18 cellular contexts compared by ENCODE assay signal in the genomic region with DNA sequence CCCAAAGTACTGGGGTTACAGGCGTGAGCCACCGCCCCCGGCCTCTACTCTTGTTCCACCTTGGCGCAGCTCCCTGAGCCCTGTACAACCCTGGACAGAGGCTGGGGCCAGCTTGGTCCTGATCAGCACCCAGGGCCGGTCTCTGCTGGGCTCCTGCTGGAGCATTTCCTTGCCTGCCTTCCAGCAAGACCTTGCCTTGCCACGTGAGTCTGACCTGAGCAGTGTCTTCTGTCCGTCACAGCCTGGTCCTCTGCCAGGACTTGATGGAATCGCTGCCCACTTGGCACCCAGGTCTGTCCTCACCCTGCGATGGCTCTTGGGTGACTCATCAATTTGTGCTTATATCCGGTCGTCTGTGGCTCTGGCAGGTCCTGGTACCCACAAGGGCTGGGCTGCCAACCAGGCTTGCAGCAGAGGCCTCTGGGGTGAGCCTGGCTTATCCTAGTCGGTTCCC. TPM values are rescaled to one million over a fixed set of nuclear protein-coding genes. Genes with fewer than 3 reads are reported as not detected.
DNase-seq lines count a peak whose midpoint lies in the region; ATAC-seq, FAIRE-seq and TF ChIP-seq lines count a peak whose summit lies in the region.
"Had no signal": no experiment of that assay in that cellular context is flagged by ENCODE, and none has a peak within 500 bp of the region (broad histone marks: within the 10 kb centered on the region; RNA-seq: fewer than 3 reads in every experiment).

No MANE protein-coding gene starts in this region.

- H3K27me3 ChIP-seq in SK-N-SH (ENCODE audit: insufficient read depth) (no peaks in the 10 kb centered on the region), tibial nerve (no peaks in the 10 kb centered on the region)
- H3K27me3 ChIP-seq: SJCRH30 had no signal

- no peak for DNase-seq in HTR-8/SVneo (ENCODE audit: insufficient read length, low spot score)
- DNase-seq in SK-N-SH = no peak
- peak; percentile 28 for DNase-seq in fibroblast of pulmonary artery (ENCODE audit: low read depth)
- DNase-seq in stimulated activated effector memory CD8-positive, alpha-beta T cell treated with anti-CD3 and anti-CD28 coated beads, Interleukin-12 subunit alpha, Interleukin-12 subunit beta, amount 100 ng/mL, for 72 hours (ENCODE audit: low spot score in 2 of 2) = no peak
- DNase-seq in tibial nerve (ENCODE audit: low spot score in 2 of 2) = no peak
- no peak for DNase-seq in activated CD8-positive, alpha-beta memory T cell treated with anti-CD3 and anti-CD28 coated beads, Interleukin-2, amount 10 ng/mL, durations not matched to agents 7 days and 5 days
- DNase-seq in KG1 (lab: John Stamatoyannopoulos, UW) = no peak
- DNase-seq: activated CD8-positive, alpha-beta T cell treated with anti-CD3 and anti-CD28 coated beads, Interleukin-2, amount 10 ng/mL, durations not matched to agents 7 days and 5 days; activated effector memory CD4-positive, alpha-beta T cell treated with Interleukin-2 at 50 U/mL for 16 hours; CD4-positive, alpha-beta memory T cell; effector CD8-positive, alpha-beta T cell; GF-D8; NCI-H1092; NCI-H524 treated with DMSO at 0.1 percent for 48 hours; SJCRH30 had no signal

- H2AFZ ChIP-seq in SK-N-SH (ENCODE audit: low read depth) = no peak overlapping the region

- no peak for TF ChIP-seq POLR2A in tibial nerve (IDR thresholded peaks at IDR 0.05)

- no peak for TF ChIP-seq CTCF in SK-N-SH (IDR thresholded peaks at IDR 0.05)
- TF ChIP-seq CTCF in fibroblast of pulmonary artery (IDR thresholded peaks at IDR 0.05; ENCODE audit: low read length, missing control alignments) = no peak
- no peak for TF ChIP-seq CTCF in tibial nerve (IDR thresholded peaks at IDR 0.05)

- no peaks in the 10 kb centered on the region for H3K4me1 Mint-ChIP-seq in stimulated activated effector memory CD8-positive, alpha-beta T cell treated with anti-CD3 and anti-CD28 coated beads, Interleukin-12 subunit alpha, Interleukin-12 subunit beta, amount 100 ng/mL, for 72 hours
- no peaks in the 10 kb centered on the region for H3K4me1 Mint-ChIP-seq in activated CD8-positive, alpha-beta memory T cell treated with anti-CD3 and anti-CD28 coated beads, Interleukin-2, amount 10 ng/mL, durations not matched to agents 7 days and 5 days
- H3K4me1 Mint-ChIP-seq: CD4-positive, alpha-beta memory T cell had no signal

- CTCF ChIA-PET in SK-N-SH (lab: Yijun Ruan, JAX) = interaction anchor here (0.6 kb wide), 1 partner anchor 11 kb away, joined by 3 read pairs; no protein-coding TSS in a partner anchor
- CTCF ChIA-PET in activated CD8-positive, alpha-beta memory T cell treated with anti-CD3 and anti-CD28 coated beads, Interleukin-2, amount 10 ng/mL, durations not matched to agents 7 days and 5 days (lab: Charles Lee) = no interaction called here

- H3K27ac Mint-ChIP-seq in stimulated activated effector memory CD8-positive, alpha-beta T cell treated with anti-CD3 and anti-CD28 coated beads, Interleukin-12 subunit alpha, Interleukin-12 subunit beta, amount 100 ng/mL, for 72 hours = no peak overlapping the region
- H3K27ac Mint-ChIP-seq in activated CD8-positive, alpha-beta memory T cell treated with anti-CD3 and anti-CD28 coated beads, Interleukin-2, amount 10 ng/mL, durations not matched to agents 7 days and 5 days = no peak overlapping the region
- H3K27ac Mint-ChIP-seq: activated CD8-positive, alpha-beta T cell treated with anti-CD3 and anti-CD28 coated beads, Interleukin-2, amount 10 ng/mL, durations not matched to agents 7 days and 5 days had no signal

- FAIRE-seq in HTR-8/SVneo (lab: Jason Lieb, UNC) = peak; percentile 62
- FAIRE-seq: H54 had no signal

- H3K4me1 ChIP-seq in SK-N-SH (ENCODE audit: control insufficient read depth in 1 of 2, insufficient read depth in 2 of 2, low read depth in 1 of 2, low read length in 1 of 2) (peaks cover 0 to 30% of the 10 kb centered on the region in 2 experiments; a peak in 2 of 4 replicates), tibial nerve (peaks cover 0 to 23% (median 0%) of the 10 kb centered on the region in 4 donors)

- no peak overlapping the region for H3K9ac ChIP-seq in SK-N-SH

- ATAC-seq in stimulated activated effector memory CD8-positive, alpha-beta T cell treated with anti-CD3 and anti-CD28 coated beads, Interleukin-12 subunit alpha, Interleukin-12 subunit beta, amount 100 ng/mL, for 72 hours = peak; percentile 9
- no peak for ATAC-seq in activated CD8-positive, alpha-beta memory T cell treated with anti-CD3 and anti-CD28 coated beads, Interleukin-2, amount 10 ng/mL, durations not matched to agents 7 days and 5 days
- ATAC-seq: activated CD8-positive, alpha-beta T cell treated with anti-CD3 and anti-CD28 coated beads, Interleukin-2, amount 10 ng/mL, durations not matched to agents 7 days and 5 days had no signal

- H3K27ac ChIP-seq in SK-N-SH (ENCODE audit: low read depth in 2 of 2, low read length in 1 of 2) (peak overlapping the region in 1 of 2 experiments; percentile 19; a peak in 1 of 4 replicates), tibial nerve (no peak overlapping the region)
- H3K27ac ChIP-seq: heart right ventricle, SJCRH30 had no signal

- WGBS in SK-N-SH (ENCODE audit: low lambda C conversion rate) = 26% methylated on average over 10 of the region's 12 CpGs
- WGBS in tibial nerve, 2 donors = 70 to 73% methylated on average over 12 of the region's 12 CpGs

- peaks cover 21% of the 10 kb centered on the region for H3K27me3 Mint-ChIP-seq in activated CD8-positive, alpha-beta memory T cell treated with anti-CD3 and anti-CD28 coated beads, Interleukin-2, amount 10 ng/mL, durations not matched to agents 7 days and 5 days

- TF ChIP-seq EP300 in SK-N-SH (IDR thresholded peaks at IDR 0.05; ENCODE audit: borderline replicate concordance in 1 of 2, low read depth in 1 of 2, low read length in 1 of 2) (no peak; a peak in 1 of 4 replicates), tibial nerve (IDR thresholded peaks at IDR 0.05) (no peak)

- H3K9me3 ChIP-seq in SK-N-SH (no peaks in the 10 kb centered on the region), tibial nerve (no peaks in the 10 kb centered on the region)
- H3K9me3 ChIP-seq: SJCRH30 had no signal

- H3K36me3 Mint-ChIP-seq in stimulated activated effector memory CD8-positive, alpha-beta T cell treated with anti-CD3 and anti-CD28 coated beads, Interleukin-12 subunit alpha, Interleukin-12 subunit beta, amount 100 ng/mL, for 72 hours = no peaks in the 10 kb centered on the region
- no peaks in the 10 kb centered on the region for H3K36me3 Mint-ChIP-seq in activated CD8-positive, alpha-beta memory T cell treated with anti-CD3 and anti-CD28 coated beads, Interleukin-2, amount 10 ng/mL, durations not matched to agents 7 days and 5 days
- H3K36me3 Mint-ChIP-seq: CD4-positive, alpha-beta memory T cell had no signal

- H3K4me2 ChIP-seq in SK-N-SH = no peak overlapping the region
- H3K4me2 ChIP-seq: smooth muscle cell had no signal

- H3K9me2 ChIP-seq in SK-N-SH = no peaks in the 10 kb centered on the region

- no peaks in the 10 kb centered on the region for H3F3A ChIP-seq in SK-N-SH (replicated peaks; ENCODE audit: insufficient read depth)

- H3K4me3 ChIP-seq in SK-N-SH (ENCODE audit: low read depth in 2 of 2, low read length in 1 of 2) (no peak overlapping the region), fibroblast of pulmonary artery (replicated peaks; ENCODE audit: low read depth, low read length) (no peak overlapping the region), tibial nerve (no peak overlapping the region)
- H3K4me3 ChIP-seq: heart right ventricle, SJCRH30, smooth muscle cell had no signal

- H3K36me3 ChIP-seq in SK-N-SH (replicated peaks in 1 of 2; ENCODE audit: control insufficient read depth in 1 of 2, insufficient read depth in 2 of 2, low read length in 1 of 2) (no peaks in the 10 kb centered on the region), tibial nerve (no peaks in the 10 kb centered on the region)
- H3K36me3 ChIP-seq: heart right ventricle, SJCRH30 had no signal

- H4K20me1 ChIP-seq in SK-N-SH (ENCODE audit: insufficient read depth) = no peaks in the 10 kb centered on the region

- POLR2A ChIA-PET in SK-N-SH (lab: Yijun Ruan, JAX) = no interaction called here

- no peak overlapping the region for H3K4me3 Mint-ChIP-seq in stimulated activated effector memory CD8-positive, alpha-beta T cell treated with anti-CD3 and anti-CD28 coated beads, Interleukin-12 subunit alpha, Interleukin-12 subunit beta, amount 100 ng/mL, for 72 hours
- H3K4me3 Mint-ChIP-seq in activated CD8-positive, alpha-beta memory T cell treated with anti-CD3 and anti-CD28 coated beads, Interleukin-2, amount 10 ng/mL, durations not matched to agents 7 days and 5 days = no peak overlapping the region
- H3K4me3 Mint-ChIP-seq: activated CD8-positive, alpha-beta T cell treated with anti-CD3 and anti-CD28 coated beads, Interleukin-2, amount 10 ng/mL, durations not matched to agents 7 days and 5 days had no signal

- H3K79me2 ChIP-seq in SK-N-SH (ENCODE audit: insufficient read depth) = no peaks in the 10 kb centered on the region

- H3K9me3 Mint-ChIP-seq in stimulated activated effector memory CD8-positive, alpha-beta T cell treated with anti-CD3 and anti-CD28 coated beads, Interleukin-12 subunit alpha, Interleukin-12 subunit beta, amount 100 ng/mL, for 72 hours = no peaks in the 10 kb centered on the region
- H3K9me3 Mint-ChIP-seq in activated CD8-positive, alpha-beta memory T cell treated with anti-CD3 and anti-CD28 coated beads, Interleukin-2, amount 10 ng/mL, durations not matched to agents 7 days and 5 days (ENCODE audit: low read depth) = no peaks in the 10 kb centered on the region
- H3K9me3 Mint-ChIP-seq: CD4-positive, alpha-beta memory T cell had no signal

- no peak for TF ChIP-seq RAD21 in SK-N-SH (IDR thresholded peaks at IDR 0.05; ENCODE audit: low read length)

TF ChIP-seq in SK-N-SH, 30 proteins besides CTCF, POLR2A, EP300 and RAD21 (continues in another document):
- TF ChIP-seq JUND (IDR thresholded peaks at IDR 0.05) (peak; percentile 60), TAF1 (IDR thresholded peaks at IDR 0.05; ENCODE audit: borderline replicate concordance, low read depth, low read length) (no peak)

RNA-seq across cellular contexts. Expression of gene SULF2, which starts 10.0 kb away (rescaled TPM):
- polyA plus RNA-seq in SK-N-SH (2012; rRNA removed) = 11.3 and 20.2 TPM in 2 replicates
- polyA plus RNA-seq in SK-N-SH (2012; cell fraction: cytosol; rRNA removed) = 13.5 and 13.7 TPM in 2 replicates
- 24.2 and 34.3 TPM in 2 replicates for polyA plus RNA-seq in SK-N-SH (2012; cell fraction: nucleus; rRNA removed)
- total RNA-seq in tibial nerve = 10 to 100 TPM; 40.9 to 75.3 (median 59.8) TPM
- 1 to 10 TPM in 1 of 2 experiments, under 1 TPM in 1; 0.79 to 2.0 TPM for total RNA-seq in activated CD8-positive, alpha-beta memory T cell treated with anti-CD3 and anti-CD28 coated beads, Interleukin-2, amount 10 ng/mL, durations not matched to agents 7 days and 5 days

Comparison
In these comparisons a context has a peak if more than half of its experiments do, and no peak if none do; other contexts are left out.
1. RNA of gene SULF2, which starts 10.0 kb away (total RNA-seq): 40.9 to 75.3 TPM in tibial nerve; 0.79 to 2.0 TPM in activated CD8-positive, alpha-beta memory T cell treated with anti-CD3 and anti-CD28 coated beads, Interleukin-2, amount 10 ng/mL, durations not matched to agents 7 days and 5 days; every median in the first group is over 10 times any median in the second.